ENCODE assay signal across 8 cellular contexts in the genomic region with DNA sequence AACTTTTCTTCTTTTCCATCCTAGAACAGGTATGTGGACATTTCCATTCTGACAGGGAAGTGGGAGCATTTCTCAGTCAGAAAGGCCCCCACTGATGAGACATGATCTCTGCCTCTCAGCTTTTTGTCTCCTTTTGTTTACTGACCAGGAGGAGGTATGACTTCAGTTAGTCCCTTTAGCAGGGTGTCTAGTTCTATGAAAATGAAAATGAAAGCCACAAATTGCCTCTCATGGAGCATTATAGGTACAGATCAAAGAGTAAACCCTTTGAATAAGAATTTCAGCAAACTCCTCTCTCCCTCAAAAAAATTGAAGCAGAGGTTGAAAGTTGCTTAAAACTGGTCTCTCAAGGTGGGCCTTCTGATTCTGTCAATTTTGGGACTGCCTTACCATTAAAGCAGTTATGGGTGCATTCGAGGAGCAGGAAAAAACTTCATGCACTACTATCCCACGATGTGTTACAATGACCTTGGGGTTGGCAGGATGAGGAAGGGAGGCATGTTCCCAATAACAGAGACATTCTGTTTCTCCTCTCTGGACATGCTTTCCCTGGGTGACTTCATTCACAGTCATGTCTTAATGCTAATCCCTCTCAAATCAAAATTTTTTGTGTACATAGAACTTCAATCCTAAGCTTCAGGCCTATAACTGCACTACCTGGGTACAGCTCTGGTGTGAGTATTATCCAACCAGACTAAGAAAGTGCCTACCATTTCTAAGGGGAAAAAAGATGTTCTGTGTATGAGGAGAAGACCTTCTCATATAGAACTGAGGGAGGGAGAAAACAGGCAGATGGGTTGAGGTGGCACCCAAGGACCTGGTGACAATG. TPM values are rescaled to one million over a fixed set of nuclear protein-coding genes. Genes with fewer than 3 reads are reported as not detected.
DNase-seq lines count a peak whose midpoint lies in the region; ATAC-seq and TF ChIP-seq lines count a peak whose summit lies in the region.

No MANE protein-coding gene starts in this region.

- TF ChIP-seq CTCF in AG10803 (conservative IDR thresholded peaks at IDR 0.05; ENCODE audit: low read length) (no peak), brain (conservative IDR thresholded peaks at IDR 0.05) (no peak)

- H3K4me3 Mint-ChIP-seq in brain: peak overlapping the region in 2 of 5 experiments; percentile 19 to 24
- H3K4me3 Mint-ChIP-seq in natural killer cell treated with Interleukin-12 subunit alpha and Interleukin-12 subunit beta and Interleukin-15 and Interleukin-18, amount 100 ng/mL, for 72 hours: peak overlapping the region; percentile 59

- DNase-seq in AG10803 (ENCODE audit: low read depth) (peak; percentile 51), H4 (ENCODE audit: low spot score) (no peak), NCI-H2227 treated with DMSO at 0.1 percent for 48 hours (lab: John Stamatoyannopoulos, UW) (no peak)
- DNase-seq in natural killer cell treated with Interleukin-12 subunit alpha and Interleukin-12 subunit beta and Interleukin-15 and Interleukin-18, amount 100 ng/mL, for 72 hours (ENCODE audit: low spot score): no peak
- no peak for DNase-seq in effector CD8-positive, alpha-beta T cell (lab: John Stamatoyannopoulos, UW)

- H3K4me1 Mint-ChIP-seq in brain: peaks cover 29% of the 10 kb centered on the region
- H3K4me1 Mint-ChIP-seq in natural killer cell treated with Interleukin-12 subunit alpha and Interleukin-12 subunit beta and Interleukin-15 and Interleukin-18, amount 100 ng/mL, for 72 hours (ENCODE audit: low read depth in 2 of 2): peaks cover 10 to 12% of the 10 kb centered on the region in 2 donors

- no peaks in the 10 kb centered on the region for H3K36me3 Mint-ChIP-seq in brain
- H3K36me3 Mint-ChIP-seq in natural killer cell treated with Interleukin-12 subunit alpha and Interleukin-12 subunit beta and Interleukin-15 and Interleukin-18, amount 100 ng/mL, for 72 hours: no peaks in the 10 kb centered on the region

- H3K4me3 ChIP-seq in AG10803 (ENCODE audit: low read length): no peak overlapping the region

- peak; percentile 98 for ATAC-seq in GM19351 (IDR thresholded peaks at IDR 0.05; ENCODE audit: unreplicated experiment)
- peak; percentile 94 for ATAC-seq in HG03354 (IDR thresholded peaks at IDR 0.05; ENCODE audit: poor library complexity, severe bottlenecking, unreplicated experiment)
- peak; percentile 67 to 84 for ATAC-seq in natural killer cell treated with Interleukin-12 subunit alpha and Interleukin-12 subunit beta and Interleukin-15 and Interleukin-18, amount 100 ng/mL, for 72 hours

- peaks cover 5% of the 10 kb centered on the region for H3K27me3 Mint-ChIP-seq in brain
- peaks cover 1 to 3% of the 10 kb centered on the region in 2 donors for H3K27me3 Mint-ChIP-seq in natural killer cell treated with Interleukin-12 subunit alpha and Interleukin-12 subunit beta and Interleukin-15 and Interleukin-18, amount 100 ng/mL, for 72 hours

- peak overlapping the region in 4 of 5 experiments; percentile 42 to 96 (median 86) for H3K27ac Mint-ChIP-seq in brain
- peak overlapping the region; percentile 56 to 78 for H3K27ac Mint-ChIP-seq in natural killer cell treated with Interleukin-12 subunit alpha and Interleukin-12 subunit beta and Interleukin-15 and Interleukin-18, amount 100 ng/mL, for 72 hours

- H3K9me3 Mint-ChIP-seq in brain: peaks cover 0 to 3% (median 0%) of the 10 kb centered on the region in 5 experiments
- H3K9me3 Mint-ChIP-seq in natural killer cell treated with Interleukin-12 subunit alpha and Interleukin-12 subunit beta and Interleukin-15 and Interleukin-18, amount 100 ng/mL, for 72 hours: peaks cover 3% of the 10 kb centered on the region

RNA-seq across cellular contexts. Expression of a gene that starts 50.6 kb away (rescaled TPM):
- polyA plus RNA-seq in brain (ENCODE audit: insufficient read depth, low read depth, low replicate concordance): 6.3 TPM
- 10 to 100 TPM; 21.5 to 31.4 TPM for total RNA-seq in natural killer cell treated with Interleukin-12 subunit alpha and Interleukin-12 subunit beta and Interleukin-15 and Interleukin-18, amount 100 ng/mL, for 72 hours
- 20.4 and 23.3 TPM in 2 replicates for total RNA-seq in H4 (2014; rRNA removed; shearing (Covaris generic))
